ENCODE assay signal across 23 cellular contexts in the genomic region with DNA sequence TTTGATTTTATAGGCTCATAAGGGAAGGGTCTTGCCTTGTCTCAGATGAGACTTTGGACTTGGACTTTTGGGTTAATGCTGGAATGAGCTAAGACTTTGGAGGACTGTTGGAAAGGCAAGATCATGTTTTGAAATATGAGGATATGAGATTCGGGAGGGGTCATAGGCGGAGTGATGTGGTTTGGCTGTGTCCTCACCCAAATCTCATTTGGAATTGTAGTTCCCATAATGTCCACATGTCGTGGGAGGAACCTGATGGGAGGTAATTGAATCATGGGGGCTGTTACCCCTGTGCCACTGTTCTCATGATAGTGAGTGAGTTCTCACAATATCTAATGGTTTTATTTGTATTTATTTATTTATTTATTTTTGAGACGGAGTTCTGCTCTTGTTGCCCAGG. TPM values are rescaled to one million over a fixed set of nuclear protein-coding genes. Genes with fewer than 3 reads are reported as not detected.
DNase-seq lines count a peak whose midpoint lies in the region; ATAC-seq and TF ChIP-seq lines count a peak whose summit lies in the region.
"Had no signal": no experiment of that assay in that cellular context is flagged by ENCODE, and none has a peak within 500 bp of the region (broad histone marks: within the 10 kb centered on the region; RNA-seq: fewer than 3 reads in every experiment).

No MANE protein-coding gene starts in this region.

- H3K4me2 ChIP-seq in GM23338, result no peak overlapping the region
- no peak overlapping the region for H3K4me2 ChIP-seq in neural progenitor cell
- H3K4me2 ChIP-seq: BLaER1, hepatocyte had no signal

- ATAC-seq in GM23338 (no peak; the same call in 2 of the 3 replicates), left lung (no peak)

- H3K9me3 ChIP-seq in neural progenitor cell (ENCODE audit: low read depth) (no peaks in the 10 kb centered on the region), left lung (peaks cover 0 to 3% of the 10 kb centered on the region in 2 donors)
- H3K9me3 ChIP-seq: BLaER1, transverse colon had no signal

- H3K9me3 Mint-ChIP-seq in GM23338 (no peaks in the 10 kb centered on the region; the same call in 2 of the 3 replicates), neural progenitor cell (no peaks in the 10 kb centered on the region)
- H3K9me3 Mint-ChIP-seq: stimulated activated naive CD8-positive, alpha-beta T cell treated with anti-CD3 and anti-CD28 coated beads, Interleukin-15, Interleukin-2, amounts not matched to agents 100 ng/mL and 50 ng/mL, for 24 hours had no signal

- in situ Hi-C loops in brain microvascular endothelial cell (cut with HindIII; ENCODE audit: low pct_ligation_motif_present, low sequenced_read_pairs), result no loop called here

- DNase-seq in DMS 273 (lab: John Stamatoyannopoulos, UW; ENCODE audit: unreplicated experiment) (peak; percentile 24), DMS 273 treated with DMSO at 0.1 percent for 48 hours (lab: John Stamatoyannopoulos, UW) (no peak), GM23338 (ENCODE audit: low spot score) (peak; percentile 32), brain microvascular endothelial cell (no peak), neural progenitor cell (ENCODE audit: low spot score) (no peak), COLO668 (lab: John Stamatoyannopoulos, UW; ENCODE audit: unreplicated experiment) (no peak), left lung (no peak)
- DNase-seq in effector CD8-positive, alpha-beta T cell (lab: John Stamatoyannopoulos, UW), result no peak
- DNase-seq: 8988T; activated CD4-positive, alpha-beta T cell treated with anti-CD3 and anti-CD28 coated beads for 4 hours; activated naive CD8-positive, alpha-beta T cell treated with anti-CD3 and anti-CD28 coated beads for 36 hours; Calu3; GF-D8; islet precursor cell; NCI-H1105 treated with DMSO at 0.1 percent for 48 hours; NCI-H2081 treated with DMSO at 0.1 percent for 48 hours; NCI-H446 treated with DMSO at 0.1 percent for 48 hours; nucleus accumbens; stimulated activated CD4-positive, alpha-beta T cell treated with anti-CD3 and anti-CD28 coated beads, Interleukin-4, amount 100 ng/mL, for 24 hours; transverse colon had no signal

- no peaks in the 10 kb centered on the region; the same call in 1 of the 2 replicates for H3K9me2 ChIP-seq in GM23338 (ENCODE audit: insufficient read depth)

- H3K27me3 ChIP-seq in GM23338 (ENCODE audit: insufficient read depth) (no peaks in the 10 kb centered on the region), brain microvascular endothelial cell (replicated peaks) (no peaks in the 10 kb centered on the region), neural progenitor cell (no peaks in the 10 kb centered on the region), left lung (no peaks in the 10 kb centered on the region)
- H3K27me3 ChIP-seq: BLaER1, hepatocyte, transverse colon had no signal

- H2AFZ ChIP-seq in GM23338 (no peak overlapping the region), neural progenitor cell (replicated peaks) (no peak overlapping the region)
- H2AFZ ChIP-seq: hepatocyte had no signal

- no peak overlapping the region for H3K4me3 Mint-ChIP-seq in GM23338
- no peak overlapping the region for H3K4me3 Mint-ChIP-seq in neural progenitor cell
- H3K4me3 Mint-ChIP-seq: activated naive CD8-positive, alpha-beta T cell treated with anti-CD3 and anti-CD28 coated beads for 36 hours; stimulated activated naive CD8-positive, alpha-beta T cell treated with anti-CD3 and anti-CD28 coated beads, Interleukin-15, Interleukin-2, amounts not matched to agents 100 ng/mL and 50 ng/mL, for 24 hours had no signal

- H3K4me3 ChIP-seq in GM23338 (no peak overlapping the region), brain microvascular endothelial cell (ENCODE audit: low read depth, low read length) (no peak overlapping the region), neural progenitor cell (no peak overlapping the region), left lung (no peak overlapping the region)
- H3K4me3 ChIP-seq: BLaER1, hepatocyte, transverse colon had no signal

- H3K27ac Mint-ChIP-seq in GM23338 (no peak overlapping the region), neural progenitor cell (no peak overlapping the region)
- H3K27ac Mint-ChIP-seq: activated naive CD8-positive, alpha-beta T cell treated with anti-CD3 and anti-CD28 coated beads for 36 hours; stimulated activated naive CD8-positive, alpha-beta T cell treated with anti-CD3 and anti-CD28 coated beads, Interleukin-15, Interleukin-2, amounts not matched to agents 100 ng/mL and 50 ng/mL, for 24 hours had no signal

- H3K4me1 Mint-ChIP-seq in GM23338 (no peaks in the 10 kb centered on the region), neural progenitor cell (no peaks in the 10 kb centered on the region)

- no peaks in the 10 kb centered on the region for H3F3A ChIP-seq in GM23338 (replicated peaks; ENCODE audit: low read depth)
- H3F3A ChIP-seq in neural progenitor cell (ENCODE audit: low read depth), result no peaks in the 10 kb centered on the region

- H4K20me1 ChIP-seq in GM23338 (replicated peaks; ENCODE audit: insufficient read depth) (no peaks in the 10 kb centered on the region), neural progenitor cell (ENCODE audit: low read depth) (no peaks in the 10 kb centered on the region)
- H4K20me1 ChIP-seq: BLaER1 had no signal

- no peak for TF ChIP-seq CTCF in GM23338 (conservative IDR thresholded peaks at IDR 0.05; ENCODE audit: low read depth in 2 of 2)
- peak; percentile 19 for TF ChIP-seq CTCF in brain microvascular endothelial cell (IDR thresholded peaks at IDR 0.05; ENCODE audit: low read depth, low read length, missing control alignments)
- peak; percentile 13 for TF ChIP-seq CTCF in neural progenitor cell (IDR thresholded peaks at IDR 0.05)
- no peak for TF ChIP-seq CTCF in left lung (IDR thresholded peaks at IDR 0.05)

- H3K79me2 ChIP-seq in GM23338 (replicated peaks; ENCODE audit: insufficient read depth), result no peaks in the 10 kb centered on the region
- H3K79me2 ChIP-seq in neural progenitor cell (ENCODE audit: low read depth), result no peaks in the 10 kb centered on the region
- H3K79me2 ChIP-seq: hepatocyte had no signal

- no peaks in the 10 kb centered on the region for H3K4me1 ChIP-seq in GM23338 (ENCODE audit: insufficient read depth)
- H3K4me1 ChIP-seq in neural progenitor cell, result no peaks in the 10 kb centered on the region
- no peaks in the 10 kb centered on the region for H3K4me1 ChIP-seq in left lung
- H3K4me1 ChIP-seq: BLaER1, transverse colon had no signal

- intact Hi-C loops in left lung (cut with DNase I), result no loop called here

- H3K36me3 Mint-ChIP-seq in GM23338 (ENCODE audit: low read depth), result no peaks in the 10 kb centered on the region
- H3K36me3 Mint-ChIP-seq in neural progenitor cell, result no peaks in the 10 kb centered on the region

- H3K36me3 ChIP-seq in GM23338 (ENCODE audit: insufficient read depth) (no peaks in the 10 kb centered on the region), brain microvascular endothelial cell (replicated peaks) (no peaks in the 10 kb centered on the region), neural progenitor cell (no peaks in the 10 kb centered on the region), left lung (peaks cover 0 to 8% of the 10 kb centered on the region in 2 donors)
- H3K36me3 ChIP-seq: transverse colon had no signal

- no peak overlapping the region for H3K9ac ChIP-seq in neural progenitor cell
- H3K9ac ChIP-seq: BLaER1 had no signal

- no peak overlapping the region for H3K27ac ChIP-seq in GM23338 (ENCODE audit: low read depth)
- no peak overlapping the region for H3K27ac ChIP-seq in brain microvascular endothelial cell
- H3K27ac ChIP-seq in neural progenitor cell, result no peak overlapping the region
- H3K27ac ChIP-seq in left lung, result no peak overlapping the region
- H3K27ac ChIP-seq: BLaER1, hepatocyte, transverse colon had no signal

- H3K27me3 Mint-ChIP-seq in GM23338 (ENCODE audit: insufficient read depth, low read depth, poor library complexity) (no peaks in the 10 kb centered on the region), neural progenitor cell (ENCODE audit: insufficient read depth, low read depth) (no peaks in the 10 kb centered on the region)
- H3K27me3 Mint-ChIP-seq: activated naive CD8-positive, alpha-beta T cell treated with anti-CD3 and anti-CD28 coated beads for 36 hours; stimulated activated naive CD8-positive, alpha-beta T cell treated with anti-CD3 and anti-CD28 coated beads, Interleukin-15, Interleukin-2, amounts not matched to agents 100 ng/mL and 50 ng/mL, for 24 hours had no signal

RNA-seq across cellular contexts. Expression of gene CSDE1, which starts 6.9 kb away (rescaled TPM):
- 1,054 and 1,579 TPM in 2 replicates for total RNA-seq in GM23338 (2014; rRNA removed; shearing (Covaris generic))
- polyA plus RNA-seq in GM23338 (2016; fragmentation: Nextera tagmentation; extraction: Ambion mirVana), result 210 and 214 TPM in 2 replicates
- total RNA-seq in neural progenitor cell (ENCODE audit: low replicate concordance) (1,101 and 1,362 TPM in 2 replicates), left lung (100 to 1,000 TPM; 493 to 524 TPM)

RNA-seq across cellular contexts. Expression of gene SIKE1, which starts 15.8 kb away (rescaled TPM):
- total RNA-seq in GM23338 (2014; rRNA removed; shearing (Covaris generic)), result 74.0 and 90.4 TPM in 2 replicates
- 79.6 and 96.3 TPM in 2 replicates for polyA plus RNA-seq in GM23338 (2016; fragmentation: Nextera tagmentation; extraction: Ambion mirVana)
- total RNA-seq in neural progenitor cell (ENCODE audit: low replicate concordance) (81.9 and 94.1 TPM in 2 replicates), left lung (10 to 100 TPM; 37.7 to 42.7 TPM)

RNA-seq across cellular contexts. Expression of gene NRAS, which starts 48.1 kb away (rescaled TPM):
- 83.2 and 84.7 TPM in 2 replicates for total RNA-seq in GM23338 (2014; rRNA removed; shearing (Covaris generic))
- 18.4 and 22.3 TPM in 2 replicates for polyA plus RNA-seq in GM23338 (2016; fragmentation: Nextera tagmentation; extraction: Ambion mirVana)
- total RNA-seq in neural progenitor cell (ENCODE audit: low replicate concordance) (111 and 169 TPM in 2 replicates), left lung (10 to 100 TPM; 31.3 to 39.6 TPM)

Comparison
In these comparisons a context has a peak if more than half of its experiments do, and no peak if none do; other contexts are left out.
1. DNase-seq: peak in DMS 273 (single experiment) and GM23338 (single experiment); none in DMS 273 treated with DMSO at 0.1 percent for 48 hours (single experiment), brain microvascular endothelial cell (single experiment), neural progenitor cell (single experiment), COLO668 (single experiment), left lung (0 of 2) and effector CD8-positive, alpha-beta T cell (single experiment).
2. CTCF ChIP-seq: peak in brain microvascular endothelial cell (single experiment) and neural progenitor cell (single experiment); none in GM23338 (0 of 2) and left lung (0 of 2).